In genomic region chr5:172901788-172902496, GRCh38 we compare ENCODE assay signal across 11 cellular contexts. TPM values are rescaled to one million over a fixed set of nuclear protein-coding genes. Genes with fewer than 3 reads are reported as not detected.
DNase-seq lines count a peak whose midpoint lies in the region; ATAC-seq, FAIRE-seq and TF ChIP-seq lines count a peak whose summit lies in the region.
"Had no signal": no experiment of that assay in that cellular context is flagged by ENCODE, and none has a peak within 500 bp of the region (broad histone marks: within the 10 kb centered on the region; RNA-seq: fewer than 3 reads in every experiment).

No MANE protein-coding gene starts in this region.

- no peak for FAIRE-seq in bronchial epithelial cell (lab: Jason Lieb, UNC)

- no peaks in the 10 kb centered on the region for H3K27me3 Mint-ChIP-seq in activated T-cell treated with anti-CD3 and anti-CD28 coated beads, Interleukin-2, amount 50 U/mL, for 24 hours

- H3K27ac Mint-ChIP-seq in activated T-cell treated with anti-CD3 and anti-CD28 coated beads, Interleukin-2, amount 50 U/mL, for 24 hours = no peak overlapping the region

- intact Hi-C loops in lower lobe of right lung (cut with DNase I) = no loop called here
- intact Hi-C loops in testis (cut with DNase I; ENCODE audit: low total_unique reads) = loop anchor here (5.0 kb wide), 2 partner anchors 35 to 135 kb away; no protein-coding TSS in a partner anchor

- H3K36me3 Mint-ChIP-seq in activated T-cell treated with anti-CD3 and anti-CD28 coated beads, Interleukin-2, amount 50 U/mL, for 24 hours (ENCODE audit: low read depth) = peaks cover 38% of the 10 kb centered on the region

- TF ChIP-seq CTCF in bronchial epithelial cell (IDR thresholded peaks at IDR 0.05; ENCODE audit: insufficient read depth, low read length, severe bottlenecking) = no peak
- no peak for TF ChIP-seq CTCF in lower lobe of right lung (IDR thresholded peaks at IDR 0.05)
- no peak for TF ChIP-seq CTCF in testis (IDR thresholded peaks at IDR 0.05)

- TF ChIP-seq POLR2A in testis (IDR thresholded peaks at IDR 0.05) = no peak

- DNase-seq in NCI-H226 (peak; percentile 75), bronchial epithelial cell (ENCODE audit: low read depth) (peak; percentile 43), lower lobe of right lung (no peak), testis (no peak), dedifferentiated amniotic fluid mesenchymal stem cell (ENCODE audit: extremely low spot score) (no peak), iPS-NIHi7 (ENCODE audit: extremely low spot score) (no peak), activated gamma-delta T cell treated with Interleukin-2 at 50 U/mL for 16 hours (no peak)
- DNase-seq in activated T-cell treated with anti-CD3 and anti-CD28 coated beads, Interleukin-2, amount 50 U/mL, for 24 hours = no peak
- DNase-seq: activated CD4-positive, CD25-positive, alpha-beta regulatory T cell; central memory CD4-positive, alpha-beta T cell; NCI-H2171 treated with DMSO at 0.1 percent for 48 hours had no signal

- 73 to 92% methylated on average over 6 to 9 of the region's 9 CpGs for WGBS in testis, 2 donors

- H3K27me3 ChIP-seq in bronchial epithelial cell (ENCODE audit: control insufficient read depth, insufficient read depth, low read length) (no peaks in the 10 kb centered on the region), lower lobe of right lung (ENCODE audit: low read depth) (no peaks in the 10 kb centered on the region), testis (no peaks in the 10 kb centered on the region)

- H3K27ac ChIP-seq in lower lobe of right lung (peak overlapping the region; percentile 89), testis (peak overlapping the region; percentile 91 to 92)

- H3K4me3 ChIP-seq in bronchial epithelial cell (ENCODE audit: low read depth, low read length) (no peak overlapping the region), lower lobe of right lung (no peak overlapping the region), testis (no peak overlapping the region)

- H3K36me3 ChIP-seq in bronchial epithelial cell (ENCODE audit: control insufficient read depth, insufficient read depth, low read length) (peaks cover 9% of the 10 kb centered on the region), lower lobe of right lung (peaks cover 32% of the 10 kb centered on the region), testis (ENCODE audit: low read depth, missing control alignments) (no peaks in the 10 kb centered on the region)

- no peak overlapping the region for H3K4me3 Mint-ChIP-seq in activated T-cell treated with anti-CD3 and anti-CD28 coated beads, Interleukin-2, amount 50 U/mL, for 24 hours

- ATAC-seq in lower lobe of right lung = peak in 1 of 2 donors; percentile 1

- peaks cover 12% of the 10 kb centered on the region for H3K4me1 Mint-ChIP-seq in activated T-cell treated with anti-CD3 and anti-CD28 coated beads, Interleukin-2, amount 50 U/mL, for 24 hours (ENCODE audit: low read depth)

- H3K9me3 ChIP-seq in lower lobe of right lung = no peaks in the 10 kb centered on the region
- no peaks in the 10 kb centered on the region for H3K9me3 ChIP-seq in testis

- no peaks in the 10 kb centered on the region for H3K9me3 Mint-ChIP-seq in activated T-cell treated with anti-CD3 and anti-CD28 coated beads, Interleukin-2, amount 50 U/mL, for 24 hours

- H3K4me1 ChIP-seq in lower lobe of right lung (peaks cover 78% of the 10 kb centered on the region), testis (peaks cover 63% of the 10 kb centered on the region)

RNA-seq across cellular contexts. Expression of gene RPL26L1, which starts 57.3 kb away (rescaled TPM):
- total RNA-seq in bronchial epithelial cell = 44.8 and 52.9 TPM in 2 replicates
- total RNA-seq in lower lobe of right lung = 16.6 TPM
- total RNA-seq in testis = 10 to 100 TPM; 63.0 to 67.3 TPM
- 164 TPM for polyA plus RNA-seq in testis (ENCODE audit: insufficient read depth, low read depth, low replicate concordance)

Comparison
In these comparisons a context has a peak if more than half of its experiments do, and no peak if none do; other contexts are left out.
1. DNase-seq: peak in NCI-H226 (single experiment) and bronchial epithelial cell (single experiment); none in lower lobe of right lung (single experiment), testis (single experiment), activated T-cell treated with anti-CD3 and anti-CD28 coated beads, Interleukin-2, amount 50 U/mL, for 24 hours (single experiment), dedifferentiated amniotic fluid mesenchymal stem cell (single experiment), iPS-NIHi7 (single experiment) and activated gamma-delta T cell treated with Interleukin-2 at 50 U/mL for 16 hours (single experiment).